In the genomic region with DNA sequence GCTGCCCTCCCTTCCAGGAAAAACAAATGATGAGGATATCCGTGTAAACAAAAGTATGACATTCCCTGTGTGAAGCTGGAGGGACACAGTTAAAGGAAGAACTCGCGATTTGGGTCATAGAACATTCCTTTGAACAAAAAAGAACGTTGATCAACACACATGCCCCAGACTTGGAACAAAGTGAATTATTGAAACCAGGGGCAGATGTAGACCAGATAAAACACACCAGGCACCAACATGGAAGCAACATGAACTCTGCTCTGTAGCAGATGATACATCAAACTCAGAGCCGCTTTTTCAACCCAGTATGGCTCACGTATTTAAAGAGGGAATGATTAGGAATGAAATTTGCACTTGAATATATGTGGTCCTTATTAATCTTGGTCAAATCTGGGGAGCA, we compare ENCODE assay signal across 3 cellular contexts.
"Had no signal": no experiment of that assay in that cellular context is flagged by ENCODE, and none has a peak within 500 bp of the region (broad histone marks: within the 10 kb centered on the region; RNA-seq: fewer than 3 reads in every experiment).

No MANE protein-coding gene starts in this region.

- H3K4me3 ChIP-seq: GM12878 had no signal

- ATAC-seq: GM12878 had no signal

- DNase-seq: GDM1, GF-D8 had no signal
